9 cellular contexts compared by ENCODE assay signal in genomic region chr1:7954683-7955082, GRCh38. TPM values are rescaled to one million over a fixed set of nuclear protein-coding genes. Genes with fewer than 3 reads are reported as not detected.
A peak's percentile ranks its signal among the peaks of the same experiment; 100 is the strongest.
DNase-seq lines count a peak whose midpoint lies in the region; ATAC-seq and TF ChIP-seq lines count a peak whose summit lies in the region.
"Had no signal": no experiment of that assay in that cellular context is flagged by ENCODE, and none has a peak within 500 bp of the region (broad histone marks: within the 10 kb centered on the region; RNA-seq: fewer than 3 reads in every experiment).

No MANE protein-coding gene starts in this region.

- H3K9ac ChIP-seq in liver (ENCODE audit: low read depth in 1 of 2, low read length in 2 of 2): peak overlapping the region; percentile 29 to 72

- peak overlapping the region; percentile 53 to 80 (median 70) for H3K4me3 ChIP-seq in heart right ventricle
- H3K4me3 ChIP-seq in liver (ENCODE audit: low read depth in 1 of 3, low read length in 3 of 3): peak overlapping the region; percentile 59 to 79 (median 71)
- peak overlapping the region; percentile 54 to 79 for H3K4me3 ChIP-seq in uterus

- ATAC-seq in heart right ventricle (no peak), Right ventricle myocardium superior (ENCODE audit: poor library complexity) (no peak)
- ATAC-seq in activated naive CD8-positive, alpha-beta T cell treated with anti-CD3 and anti-CD28 coated beads, Interleukin-2, amount 50 U/mL, for 24 hours: no peak

- peaks cover 3% of the 10 kb centered on the region for H3K36me3 Mint-ChIP-seq in activated naive CD8-positive, alpha-beta T cell treated with anti-CD3 and anti-CD28 coated beads, Interleukin-2, amount 50 U/mL, for 24 hours (ENCODE audit: low read depth)

- peaks cover 0 to 14% (median 5%) of the 10 kb centered on the region in 9 donors for H3K4me1 ChIP-seq in heart right ventricle
- peaks cover 0 to 7% (median 4%) of the 10 kb centered on the region in 4 donors for H3K4me1 ChIP-seq in liver (ENCODE audit: control insufficient read depth in 4 of 4, insufficient read depth in 4 of 4, low read length in 3 of 4)
- no peaks in the 10 kb centered on the region for H3K4me1 ChIP-seq in uterus

- H3K4me3 Mint-ChIP-seq in activated naive CD8-positive, alpha-beta T cell treated with anti-CD3 and anti-CD28 coated beads, Interleukin-2, amount 50 U/mL, for 24 hours: peak overlapping the region; percentile 81
- H3K4me3 Mint-ChIP-seq: neural crest cell had no signal

- TF ChIP-seq POLR2A in uterus (IDR thresholded peaks at IDR 0.05): no peak

- H3K27ac ChIP-seq in heart right ventricle: peak overlapping the region; percentile 87 to 98 (median 93)
- H3K27ac ChIP-seq in liver (ENCODE audit: low read depth in 1 of 2, low read length in 2 of 2): peak overlapping the region; percentile 75 to 85
- H3K27ac ChIP-seq in uterus: peak overlapping the region; percentile 79 to 85

- no peaks in the 10 kb centered on the region for H3K27me3 Mint-ChIP-seq in activated naive CD8-positive, alpha-beta T cell treated with anti-CD3 and anti-CD28 coated beads, Interleukin-2, amount 50 U/mL, for 24 hours

- intact Hi-C loops in heart right ventricle (cut with DNase I) (no loop called here), Right ventricle myocardium superior (cut with DNase I) (no loop called here), uterus (cut with DNase I; ENCODE audit: low total_unique reads) (no loop called here)

- WGBS in heart right ventricle, 2 donors: 71 to 72% methylated on average over 7 of the region's 7 CpGs
- WGBS in liver: 77% methylated on average over 7 of the region's 7 CpGs

- DNase-seq in heart right ventricle (no peak), Right ventricle myocardium superior (no peak), uterus (no peak), NCI-H2196 (lab: John Stamatoyannopoulos, UW; ENCODE audit: unreplicated experiment) (no peak), amygdala (lab: John Stamatoyannopoulos, UW) (no peak), DMS79 treated with DMSO at 0.1 percent for 48 hours (lab: John Stamatoyannopoulos, UW) (no peak)
- DNase-seq in activated naive CD8-positive, alpha-beta T cell treated with anti-CD3 and anti-CD28 coated beads, Interleukin-2, amount 50 U/mL, for 24 hours: no peak

- peak overlapping the region; percentile 91 for H3K27ac Mint-ChIP-seq in activated naive CD8-positive, alpha-beta T cell treated with anti-CD3 and anti-CD28 coated beads, Interleukin-2, amount 50 U/mL, for 24 hours

- peaks cover 71% of the 10 kb centered on the region for H3K4me1 Mint-ChIP-seq in activated naive CD8-positive, alpha-beta T cell treated with anti-CD3 and anti-CD28 coated beads, Interleukin-2, amount 50 U/mL, for 24 hours
- H3K4me1 Mint-ChIP-seq: neural crest cell had no signal

- no peaks in the 10 kb centered on the region for H3K9me3 Mint-ChIP-seq in activated naive CD8-positive, alpha-beta T cell treated with anti-CD3 and anti-CD28 coated beads, Interleukin-2, amount 50 U/mL, for 24 hours

- no peaks in the 10 kb centered on the region for H3K9me3 ChIP-seq in heart right ventricle
- H3K9me3 ChIP-seq in liver (ENCODE audit: control insufficient read depth in 4 of 4, low read length in 3 of 4): no peaks in the 10 kb centered on the region
- no peaks in the 10 kb centered on the region for H3K9me3 ChIP-seq in uterus

- no peaks in the 10 kb centered on the region for H3K36me3 ChIP-seq in heart right ventricle
- H3K36me3 ChIP-seq in liver (ENCODE audit: control insufficient read depth in 4 of 4, insufficient read depth in 3 of 4, low read depth in 1 of 4, low read length in 3 of 4): peaks cover 0 to 2% (median 0%) of the 10 kb centered on the region in 4 donors
- no peaks in the 10 kb centered on the region for H3K36me3 ChIP-seq in uterus

- TF ChIP-seq RAD21 in liver (IDR thresholded peaks at IDR 0.05): no peak

- H3K27me3 ChIP-seq in heart right ventricle (no peaks in the 10 kb centered on the region), liver (ENCODE audit: control insufficient read depth in 4 of 4, insufficient read depth in 4 of 4, low read length in 3 of 4) (no peaks in the 10 kb centered on the region), uterus (no peaks in the 10 kb centered on the region)

- TF ChIP-seq CTCF in heart right ventricle (IDR thresholded peaks at IDR 0.05): no peak
- TF ChIP-seq CTCF in liver (IDR thresholded peaks at IDR 0.05; ENCODE audit: low read depth, low read length, missing input control): no peak
- TF ChIP-seq CTCF in uterus (IDR thresholded peaks at IDR 0.05): no peak

TF ChIP-seq in liver, 16 proteins besides CTCF, POLR2A, EP300 and RAD21:
- TF ChIP-seq SP1 (IDR thresholded peaks at IDR 0.05) (no peak), RXRA (IDR thresholded peaks at IDR 0.05) (no peak), JUND (IDR thresholded peaks at IDR 0.05) (no peak), FOXA1 (IDR thresholded peaks at IDR 0.05) (no peak), YY1 (IDR thresholded peaks at IDR 0.05) (no peak), HNF4G (IDR thresholded peaks at IDR 0.05) (no peak), REST (IDR thresholded peaks at IDR 0.05) (no peak), FOXA2 (IDR thresholded peaks at IDR 0.05) (no peak), NR2F2 (IDR thresholded peaks at IDR 0.05) (no peak), TAF1 (conservative IDR thresholded peaks at IDR 0.05) (no peak)
- TF ChIP-seq, protein P1, sequence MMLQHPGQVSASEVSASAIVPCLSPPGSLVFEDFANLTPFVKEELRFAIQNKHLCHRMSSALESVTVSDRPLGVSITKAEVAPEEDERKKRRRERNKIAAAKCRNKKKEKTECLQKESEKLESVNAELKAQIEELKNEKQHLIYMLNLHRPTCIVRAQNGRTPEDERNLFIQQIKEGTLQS (IDR thresholded peaks at IDR 0.05): no peak
- TF ChIP-seq, protein P2, sequence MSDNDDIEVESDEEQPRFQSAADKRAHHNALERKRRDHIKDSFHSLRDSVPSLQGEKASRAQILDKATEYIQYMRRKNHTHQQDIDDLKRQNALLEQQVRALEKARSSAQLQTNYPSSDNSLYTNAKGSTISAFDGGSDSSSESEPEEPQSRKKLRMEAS (IDR thresholded peaks at IDR 0.05): no peak

RNA-seq across cellular contexts. Expression of gene PARK7, which starts 6.8 kb away (rescaled TPM):
- total RNA-seq in heart right ventricle: 100 to 1,000 TPM; 329 to 411 (median 353) TPM
- polyA plus RNA-seq in heart right ventricle: 100 to 1,000 TPM; 322 to 462 TPM
- 361 TPM for total RNA-seq in Right ventricle myocardium superior
- 100 to 1,000 TPM; 107 to 131 TPM for total RNA-seq in liver
- 100 to 1,000 TPM; 231 to 297 TPM for polyA plus RNA-seq in liver
- 100 to 1,000 TPM in 3 of 4 donors, 10 to 100 TPM in 1; 91.7 to 176 (median 166) TPM for total RNA-seq in uterus

RNA-seq across cellular contexts. Expression of gene TNFRSF9, which starts 14.0 kb away (rescaled TPM):
- total RNA-seq in heart right ventricle: 1 to 10 TPM in 1 of 10 donors, under 1 TPM in 3, not detected in 6; 0.04 to 3.1 (median 0.11) TPM
- polyA plus RNA-seq in heart right ventricle: under 1 TPM in 1 of 2 donors, not detected in 1; 0.03 TPM
- not detected for total RNA-seq in Right ventricle myocardium superior
- under 1 TPM; under 0.01 to 0.09 TPM for total RNA-seq in liver
- under 1 TPM in 1 of 2 donors, not detected in 1; 0.02 TPM for polyA plus RNA-seq in liver
- not detected for total RNA-seq in uterus
